8 cellular contexts compared by ENCODE assay signal in the genomic region with DNA sequence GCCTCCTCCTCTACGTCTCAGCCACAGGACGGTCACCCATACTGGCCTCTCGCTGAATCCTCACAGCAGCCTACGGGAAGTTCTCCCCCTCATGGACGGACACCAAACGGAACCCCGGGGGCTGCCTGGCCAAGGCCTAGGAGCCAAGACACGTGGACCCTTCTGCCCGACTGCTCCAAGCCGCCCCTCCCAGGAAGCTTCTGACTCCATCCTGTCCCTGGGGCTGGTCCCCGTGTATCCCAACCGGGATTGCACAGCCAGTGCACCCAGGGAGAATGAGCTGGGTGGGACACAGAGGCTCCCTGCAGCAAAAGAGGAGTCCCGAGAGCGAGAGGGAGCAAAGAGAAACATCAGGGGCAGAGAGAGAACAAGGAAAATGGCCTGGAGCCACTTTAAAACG. TPM values are rescaled to one million over a fixed set of nuclear protein-coding genes. Genes with fewer than 3 reads are reported as not detected.
A peak's percentile ranks its signal among the peaks of the same experiment; 100 is the strongest.
DNase-seq lines count a peak whose midpoint lies in the region; ATAC-seq and TF ChIP-seq lines count a peak whose summit lies in the region.

No MANE protein-coding gene starts in this region.

- no peak overlapping the region for H3K27ac Mint-ChIP-seq in osteocyte (ENCODE audit: unreplicated experiment)

- TF ChIP-seq CTCF in GM06990 (IDR thresholded peaks at IDR 0.05; ENCODE audit: insufficient read depth, low read length, poor library complexity, severe bottlenecking) (peak; percentile 38), psoas muscle (IDR thresholded peaks at IDR 0.05) (no peak), osteocyte (IDR thresholded peaks at IDR 0.05) (no peak)

- H3K36me3 ChIP-seq in GM06990 (ENCODE audit: control insufficient read depth, insufficient read depth, low read length), result no peaks in the 10 kb centered on the region
- no peaks in the 10 kb centered on the region for H3K36me3 ChIP-seq in duodenal mucosa (ENCODE audit: control insufficient read depth in 1 of 2, insufficient read depth in 2 of 2, low read length in 2 of 2)
- H3K36me3 ChIP-seq in psoas muscle (ENCODE audit: insufficient read depth in 1 of 2, low read depth in 1 of 2), result no peaks in the 10 kb centered on the region

- no peaks in the 10 kb centered on the region for H3K27me3 ChIP-seq in GM06990 (replicated peaks; ENCODE audit: control insufficient read depth, insufficient read depth, low read length)
- H3K27me3 ChIP-seq in duodenal mucosa (ENCODE audit: control insufficient read depth in 1 of 2, insufficient read depth in 2 of 2, low read length in 2 of 2), result peaks cover 0 to 6% of the 10 kb centered on the region in 2 donors
- no peaks in the 10 kb centered on the region for H3K27me3 ChIP-seq in psoas muscle (ENCODE audit: insufficient read depth in 3 of 3, low read length in 2 of 3)

- no peaks in the 10 kb centered on the region for H3K9me3 ChIP-seq in duodenal mucosa (ENCODE audit: control insufficient read depth in 1 of 2, low read length in 2 of 2)
- no peaks in the 10 kb centered on the region for H3K9me3 ChIP-seq in psoas muscle

- 35 to 54% (median 47%) methylated on average over 15 of the region's 15 CpGs for WGBS in psoas muscle, 3 donors

- intact Hi-C loops in psoas muscle (cut with DNase I), result no loop called here

- H3K9me3 Mint-ChIP-seq in osteocyte (ENCODE audit: unreplicated experiment), result no peaks in the 10 kb centered on the region

- no peak overlapping the region for H3K4me3 Mint-ChIP-seq in osteocyte (ENCODE audit: unreplicated experiment)

- peaks cover 8% of the 10 kb centered on the region for H3K27me3 Mint-ChIP-seq in osteocyte (ENCODE audit: unreplicated experiment)

- H3K4me1 ChIP-seq in duodenal mucosa (ENCODE audit: control insufficient read depth in 1 of 2, insufficient read depth in 2 of 2, low read length in 2 of 2), result peaks cover 6 to 14% of the 10 kb centered on the region in 2 donors
- H3K4me1 ChIP-seq in psoas muscle, result peaks cover 75% of the 10 kb centered on the region

- peak in 1 of 4 donors; percentile 1 for ATAC-seq in psoas muscle

- H3K4me1 Mint-ChIP-seq in osteocyte (ENCODE audit: unreplicated experiment), result peaks cover 3% of the 10 kb centered on the region

- no peaks in the 10 kb centered on the region for H3K36me3 Mint-ChIP-seq in osteocyte (ENCODE audit: unreplicated experiment)

- DNase-seq in GM06990 (ENCODE audit: extremely low read depth, insufficient read length) (peak; percentile 62), NAMALWA (ENCODE audit: low spot score) (peak; percentile 46), psoas muscle (peak; percentile 50 to 80), NCI-H226 (no peak), osteocyte (ENCODE audit: extremely low spot score, unreplicated experiment) (no peak), NCI-H2107 (lab: John Stamatoyannopoulos, UW) (no peak), NCI-H1092 treated with DMSO at 0.1 percent for 48 hours (lab: John Stamatoyannopoulos, UW) (no peak)

- H3K4me3 ChIP-seq in GM06990 (replicated peaks; ENCODE audit: low read depth, low read length) (peak overlapping the region; percentile 75), duodenal mucosa (ENCODE audit: low read depth in 1 of 2, low read length in 2 of 2) (peak overlapping the region; percentile 58 to 68), psoas muscle (peak overlapping the region; percentile 70)

- H3K27ac ChIP-seq in duodenal mucosa (ENCODE audit: low read depth, low read length) (peak overlapping the region; percentile 22), psoas muscle (peak overlapping the region; percentile 98)

- peak overlapping the region; percentile 58 to 71 for H3K9ac ChIP-seq in duodenal mucosa (ENCODE audit: low read depth in 1 of 2, low read length in 2 of 2)

RNA-seq across cellular contexts. Expression of a gene that starts 3.2 kb away (rescaled TPM):
- 10 to 100 TPM in 3 of 4 donors, 1 to 10 TPM in 1; 6.1 to 17.6 (median 14.2) TPM for total RNA-seq in psoas muscle
- polyA plus RNA-seq in psoas muscle, result 10 to 100 TPM in 1 of 3 donors, 1 to 10 TPM in 2; 4.3 to 11.5 (median 5.3) TPM
- total RNA-seq in osteocyte, result 1.0 and 1.1 TPM in 2 replicates

RNA-seq across cellular contexts. Expression of a gene that starts 16.4 kb away (rescaled TPM):
- 100 to 1,000 TPM in 2 of 4 donors, 10 to 100 TPM in 2; 31.0 to 131 (median 94.5) TPM for total RNA-seq in psoas muscle
- polyA plus RNA-seq in psoas muscle, result 100 to 1,000 TPM in 1 of 3 donors, 10 to 100 TPM in 2; 19.4 to 156 (median 90.5) TPM
- 0.68 and 0.73 TPM in 2 replicates for total RNA-seq in osteocyte

Comparison
In these comparisons a context has a peak if more than half of its experiments do, and no peak if none do; other contexts are left out.
1. DNase-seq: peak in GM06990 (single experiment), NAMALWA (single experiment) and psoas muscle (2 of 2); none in NCI-H226 (single experiment), osteocyte (single experiment), NCI-H2107 (single experiment) and NCI-H1092 treated with DMSO at 0.1 percent for 48 hours (single experiment).
2. RNA of a gene that starts 16.4 kb away (total RNA-seq): 31.0 to 131 TPM in psoas muscle; 0.68 to 0.73 TPM in osteocyte; every median in the first group is over 10 times any median in the second.
3. Peak in every context shown above with its lines, with median percentiles within 50 percentile points of each other: H3K4me3 ChIP-seq.